ENCODE assay signal across 22 cellular contexts in the genomic region with DNA sequence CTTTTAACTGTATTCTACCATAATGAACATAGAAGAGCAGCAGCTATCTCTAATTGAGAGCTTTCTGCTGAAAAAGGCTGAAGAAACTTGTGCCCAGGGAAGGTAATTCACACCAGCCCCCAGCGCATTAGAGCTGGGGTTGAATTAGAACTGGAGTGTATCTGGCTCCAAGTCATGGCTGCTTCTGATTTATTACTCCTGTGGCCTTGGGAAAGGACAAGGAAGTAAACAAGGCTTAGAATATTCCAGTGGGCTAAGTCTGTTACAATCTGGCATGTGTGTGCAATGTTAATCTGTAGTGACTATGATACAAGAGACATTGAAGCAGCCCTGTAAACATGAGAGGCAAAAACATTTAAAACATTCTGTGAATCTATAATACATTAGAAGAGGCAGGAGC. TPM values are rescaled to one million over a fixed set of nuclear protein-coding genes. Genes with fewer than 3 reads are reported as not detected.
A peak's percentile ranks its signal among the peaks of the same experiment; 100 is the strongest.
DNase-seq lines count a peak whose midpoint lies in the region; ATAC-seq, FAIRE-seq and TF ChIP-seq lines count a peak whose summit lies in the region.
"Had no signal": no experiment of that assay in that cellular context is flagged by ENCODE, and none has a peak within 500 bp of the region (broad histone marks: within the 10 kb centered on the region; RNA-seq: fewer than 3 reads in every experiment).

No MANE protein-coding gene starts in this region.

- no peak overlapping the region for H3K27ac Mint-ChIP-seq in GM23338
- H3K27ac Mint-ChIP-seq: CD4-positive, alpha-beta memory T cell; T-helper 1 cell treated with Interleukin-12 subunit alpha and Interleukin-12 subunit beta and Interleukin-4 antibody, amounts not matched to agents 30 μg/mL and 1 μg/mL, for 36 hours had no signal

- H3K36me3 Mint-ChIP-seq in GM23338 (ENCODE audit: low read depth) = no peaks in the 10 kb centered on the region
- H3K36me3 Mint-ChIP-seq: CD4-positive, alpha-beta memory T cell had no signal

- no peak overlapping the region for H3K4me3 Mint-ChIP-seq in GM23338
- H3K4me3 Mint-ChIP-seq: CD4-positive, alpha-beta memory T cell; T-helper 1 cell treated with Interleukin-12 subunit alpha and Interleukin-12 subunit beta and Interleukin-4 antibody, amounts not matched to agents 30 μg/mL and 1 μg/mL, for 36 hours had no signal

- no peaks in the 10 kb centered on the region for H3F3A ChIP-seq in GM23338 (replicated peaks; ENCODE audit: low read depth)
- H3F3A ChIP-seq in Loucy (ENCODE audit: low read depth) = no peaks in the 10 kb centered on the region

- no peaks in the 10 kb centered on the region for H3K79me2 ChIP-seq in GM23338 (replicated peaks; ENCODE audit: insufficient read depth)
- H3K79me2 ChIP-seq in Loucy (ENCODE audit: insufficient read depth, low read length) = no peaks in the 10 kb centered on the region

- H3K36me3 ChIP-seq in GM23338 (ENCODE audit: insufficient read depth) = no peaks in the 10 kb centered on the region
- no peaks in the 10 kb centered on the region for H3K36me3 ChIP-seq in Loucy (ENCODE audit: insufficient read depth, low read length)
- no peaks in the 10 kb centered on the region for H3K36me3 ChIP-seq in ovary
- H3K36me3 ChIP-seq: BLaER1 had no signal

- no peak overlapping the region for H3K9ac ChIP-seq in Loucy (ENCODE audit: low read depth, low read length, poor library complexity, severe bottlenecking)
- H3K9ac ChIP-seq: BLaER1 had no signal

- H3K27me3 ChIP-seq in GM23338 (ENCODE audit: insufficient read depth) (no peaks in the 10 kb centered on the region), Loucy (ENCODE audit: insufficient read depth, low read length, poor library complexity, severe bottlenecking) (no peaks in the 10 kb centered on the region), ovary (no peaks in the 10 kb centered on the region)
- H3K27me3 ChIP-seq: BLaER1 had no signal

- no peak for TF ChIP-seq POLR2A in ovary (IDR thresholded peaks at IDR 0.05)

- H3K9me2 ChIP-seq in GM23338 (ENCODE audit: insufficient read depth) = no peaks in the 10 kb centered on the region
- no peaks in the 10 kb centered on the region for H3K9me2 ChIP-seq in Loucy (replicated peaks; ENCODE audit: low read depth, low read length)

- H3K4me2 ChIP-seq in GM23338 = no peak overlapping the region
- H3K4me2 ChIP-seq in Loucy (ENCODE audit: low read depth, low read length, poor library complexity, severe bottlenecking) = no peak overlapping the region
- H3K4me2 ChIP-seq: BLaER1 had no signal

- H3K27ac ChIP-seq in GM23338 (ENCODE audit: low read depth) (no peak overlapping the region), ovary (peak overlapping the region in 1 of 2 donors; percentile 28)
- H3K27ac ChIP-seq: BLaER1 had no signal

- H3K27me3 Mint-ChIP-seq in GM23338 (ENCODE audit: insufficient read depth, low read depth, poor library complexity) = peaks cover 2% of the 10 kb centered on the region

- H3K4me1 ChIP-seq in GM23338 (ENCODE audit: insufficient read depth) (no peaks in the 10 kb centered on the region), Loucy (ENCODE audit: insufficient read depth, low read length, poor library complexity, severe bottlenecking) (peaks cover 15% of the 10 kb centered on the region), ovary (ENCODE audit: insufficient read depth) (peaks cover 3% of the 10 kb centered on the region)
- H3K4me1 ChIP-seq: BLaER1 had no signal

- no peaks in the 10 kb centered on the region for H3K4me1 Mint-ChIP-seq in GM23338
- H3K4me1 Mint-ChIP-seq: CD4-positive, alpha-beta memory T cell had no signal

- H4K20me1 ChIP-seq in GM23338 (replicated peaks; ENCODE audit: insufficient read depth) (no peaks in the 10 kb centered on the region), Loucy (ENCODE audit: insufficient read depth, low read length, poor library complexity, severe bottlenecking) (no peaks in the 10 kb centered on the region)
- H4K20me1 ChIP-seq: BLaER1 had no signal

- no peak for FAIRE-seq in GM19239 (lab: Jason Lieb, UNC)

- H3K9me3 ChIP-seq in Loucy (ENCODE audit: insufficient read depth, low read depth, low read length) = no peaks in the 10 kb centered on the region
- H3K9me3 ChIP-seq in ovary = no peaks in the 10 kb centered on the region
- H3K9me3 ChIP-seq: BLaER1 had no signal

- no peaks in the 10 kb centered on the region for H3K9me3 Mint-ChIP-seq in GM23338
- H3K9me3 Mint-ChIP-seq: CD4-positive, alpha-beta memory T cell; T-helper 1 cell treated with Interleukin-12 subunit alpha and Interleukin-12 subunit beta and Interleukin-4 antibody, amounts not matched to agents 30 μg/mL and 1 μg/mL, for 36 hours had no signal

- peak overlapping the region; percentile 20; the same call in 1 of the 2 replicates for H2AFZ ChIP-seq in GM23338
- 0 out of 2 replicates have a peak overlapping the region, but pooled peaks have one; percentile 1 for H2AFZ ChIP-seq in Loucy (ENCODE audit: low read length)

- no peak for TF ChIP-seq EP300 in ovary (IDR thresholded peaks at IDR 0.05)

- WGBS in ovary, 3 donors = 15 to 28% (median 17%) methylated on average over 1 of the region's 1 CpG

- DNase-seq in GM23338 (ENCODE audit: low spot score) = no peak
- peak; percentile 64 for DNase-seq in amniotic epithelial cell (ENCODE audit: low read depth)
- DNase-seq in ovary = peak; percentile 14 to 44 (median 34)
- no peak for DNase-seq in GM19239 (ENCODE audit: insufficient read length, low spot score)
- no peak for DNase-seq in hippocampal formation (lab: John Stamatoyannopoulos, UW)
- DNase-seq: ACHN; CD4-positive, alpha-beta memory T cell; DMS79; GOT3; Karpas-422; NCI-H1417; NCI-H1694 treated with DMSO at 0.1 percent for 48 hours; NCI-H2081 treated with DMSO at 0.1 percent for 48 hours had no signal

- H3K4me3 ChIP-seq in GM23338 = no peak overlapping the region
- H3K4me3 ChIP-seq in Loucy (ENCODE audit: low read length, poor library complexity, severe bottlenecking) = no peak overlapping the region
- H3K4me3 ChIP-seq in ovary = no peak overlapping the region
- H3K4me3 ChIP-seq: BLaER1 had no signal

- TF ChIP-seq CTCF in GM23338 (conservative IDR thresholded peaks at IDR 0.05; ENCODE audit: low read depth in 2 of 2) = no peak
- TF ChIP-seq CTCF in Loucy (conservative IDR thresholded peaks at IDR 0.05; ENCODE audit: low read length) = no peak
- TF ChIP-seq CTCF in ovary (IDR thresholded peaks at IDR 0.05) = no peak

- ATAC-seq in GM23338 = no peak
- no peak for ATAC-seq in GM21723 (IDR thresholded peaks at IDR 0.05; ENCODE audit: unreplicated experiment)
- ATAC-seq: Right ventricle myocardium inferior had no signal

- intact Hi-C loops in ovary (cut with DNase I) = no loop called here

RNA-seq across cellular contexts. Expression of a gene that starts 18.1 kb away (rescaled TPM):
- total RNA-seq in GM23338 (2014; rRNA removed; shearing (Covaris generic)) = not detected in 2 replicates
- polyA plus RNA-seq in GM23338 (2016; fragmentation: Nextera tagmentation; extraction: Ambion mirVana) (not detected in 2 replicates), ovary (10 to 100 TPM in 1 of 2 donors, 1 to 10 TPM in 1; 2.6 to 22.2 TPM)
- 1 to 10 TPM in 3 of 7 donors, under 1 TPM in 1, not detected in 3; 0.89 to 4.1 (median 3.1) TPM for total RNA-seq in ovary
- total RNA-seq: CD4-positive, alpha-beta memory T cell; MCF 10A; NCI-H460; OCI-LY7; SK-MEL-5 had no signal
- polyA plus RNA-seq: CD4-positive, alpha-beta memory T cell had no signal

RNA-seq across cellular contexts. Expression of a gene that starts 55.6 kb away (rescaled TPM):
- total RNA-seq in GM23338 (2014; rRNA removed; shearing (Covaris generic)) = not detected in 2 replicates
- polyA plus RNA-seq in GM23338 (2016; fragmentation: Nextera tagmentation; extraction: Ambion mirVana) (not detected in 2 replicates), ovary (1 to 10 TPM in 1 of 2 donors, under 1 TPM in 1; 0.11 to 5.0 TPM)
- total RNA-seq in ovary = 10 to 100 TPM in 2 of 7 donors, 1 to 10 TPM in 1, under 1 TPM in 1, not detected in 3; 0.50 to 19.1 (median 11.2) TPM
- total RNA-seq: CD4-positive, alpha-beta memory T cell; MCF 10A; NCI-H460; OCI-LY7; Right ventricle myocardium inferior; SK-MEL-5 had no signal
- polyA plus RNA-seq: CD4-positive, alpha-beta memory T cell had no signal

Comparison
In these comparisons a context has a peak if more than half of its experiments do, and no peak if none do; other contexts are left out.
1. DNase-seq: peak in amniotic epithelial cell (single experiment) and ovary (5 of 5); none in GM23338 (single experiment), GM19239 (single experiment) and hippocampal formation (0 of 2).